Comparison of ENCODE assay signal across 20 cellular contexts in genomic region chr7:155802906-155803417, GRCh38. TPM values are rescaled to one million over a fixed set of nuclear protein-coding genes. Genes with fewer than 3 reads are reported as not detected.
A peak's percentile ranks its signal among the peaks of the same experiment; 100 is the strongest.
DNase-seq lines count a peak whose midpoint lies in the region; ATAC-seq and TF ChIP-seq lines count a peak whose summit lies in the region.
"Had no signal": no experiment of that assay in that cellular context is flagged by ENCODE, and none has a peak within 500 bp of the region (broad histone marks: within the 10 kb centered on the region; RNA-seq: fewer than 3 reads in every experiment).

No MANE protein-coding gene starts in this region.

- peaks cover 0 to 17% (median 6%) of the 10 kb centered on the region in 11 experiments; a peak in 11 of 22 replicates for H3K9me3 ChIP-seq in BLaER1 treated with 17β-estradiol and CSF1 and Interleukin-3, amounts not matched to agents 10 nM and 100 nM (replicated peaks in 1 of 11)
- no peaks in the 10 kb centered on the region for H3K9me3 ChIP-seq in HUES6 (ENCODE audit: control insufficient read depth, insufficient read depth, low read depth, low read length)
- H3K9me3 ChIP-seq in hepatocyte (ENCODE audit: low read depth) = no peaks in the 10 kb centered on the region

- peak overlapping the region in 9 of 10 experiments; percentile 54 to 71 (median 59); a peak in 11 of 20 replicates for H3K4me3 ChIP-seq in BLaER1 treated with 17β-estradiol and CSF1 and Interleukin-3, amounts not matched to agents 10 nM and 100 nM
- peak overlapping the region; percentile 55; the same call in 1 of the 2 replicates for H3K4me3 ChIP-seq in HUES6 (ENCODE audit: low read depth, low read length)
- H3K4me3 ChIP-seq in hepatocyte = no peak overlapping the region

- no peaks in the 10 kb centered on the region for H3K9me2 ChIP-seq in hepatocyte (replicated peaks; ENCODE audit: insufficient read depth)

- peaks cover 39 to 59% (median 52%) of the 10 kb centered on the region in 10 experiments for H3K4me1 ChIP-seq in BLaER1 treated with 17β-estradiol and CSF1 and Interleukin-3, amounts not matched to agents 10 nM and 100 nM
- H3K4me1 ChIP-seq in HUES6 (ENCODE audit: control insufficient read depth, insufficient read depth, low read length) (peaks cover 26% of the 10 kb centered on the region), hepatocyte (ENCODE audit: insufficient read depth) (peaks cover 28% of the 10 kb centered on the region)

- no peak for DNase-seq in hepatocyte (ENCODE audit: low spot score)
- peak; percentile 59 for DNase-seq in posterior vena cava (ENCODE audit: low spot score)
- no peak for DNase-seq in EL
- no peak for DNase-seq in GOT3 (lab: John Stamatoyannopoulos, UW)
- no peak for DNase-seq in SHP77 (lab: John Stamatoyannopoulos, UW)
- DNase-seq: activated CD8-positive, alpha-beta memory T cell treated with anti-CD3 and anti-CD28 coated beads for 24 hours; amniotic stem cell; cerebellar nuclear complex; foreskin melanocyte; mesenchymal stem cell; NCI-H187 treated with DMSO at 0.1 percent for 48 hours; NCI-H446; occipital lobe; stimulated activated CD4-positive, alpha-beta T cell treated with anti-CD3 and anti-CD28 coated beads, Interleukin-4, amount 100 ng/mL, for 4 hours; WERI-Rb-1 had no signal

- peak overlapping the region; percentile 35 for H2AFZ ChIP-seq in hepatocyte

- no peak for TF ChIP-seq CTCF in hepatocyte (IDR thresholded peaks at IDR 0.05; ENCODE audit: poor library complexity)

- peaks cover 0 to 32% (median 19%) of the 10 kb centered on the region in 11 experiments; a peak in 13 of 22 replicates for H4K20me1 ChIP-seq in BLaER1 treated with 17β-estradiol and CSF1 and Interleukin-3, amounts not matched to agents 10 nM and 100 nM
- no peaks in the 10 kb centered on the region for H4K20me1 ChIP-seq in hepatocyte (ENCODE audit: insufficient read depth, poor library complexity, severe bottlenecking)

- H3K9ac ChIP-seq in BLaER1 treated with 17β-estradiol and CSF1 and Interleukin-3, amounts not matched to agents 10 nM and 100 nM = no peak overlapping the region
- no peak overlapping the region for H3K9ac ChIP-seq in HUES6 (ENCODE audit: low read length)

- WGBS in hepatocyte (ENCODE audit: low lambda C conversion rate, missing lambda C conversion rate) = 32% methylated on average over 51 of the region's 70 CpGs

- H3K4me2 ChIP-seq in BLaER1 treated with 17β-estradiol and CSF1 and Interleukin-3, amounts not matched to agents 10 nM and 100 nM = peak overlapping the region; percentile 92 to 99 (median 97)
- peak overlapping the region; percentile 95 for H3K4me2 ChIP-seq in hepatocyte

- intact Hi-C loops in posterior vena cava (cut with DNase I) = loop anchor here in 1 of 2 donors (10.0 kb wide), 1 partner anchor 672 kb away; no protein-coding TSS in a partner anchor

- H3K79me2 ChIP-seq in hepatocyte = no peaks in the 10 kb centered on the region

- peaks cover 71 to 84% (median 78%) of the 10 kb centered on the region in 11 experiments for H3K27me3 ChIP-seq in BLaER1 treated with 17β-estradiol and CSF1 and Interleukin-3, amounts not matched to agents 10 nM and 100 nM
- peaks cover 99% of the 10 kb centered on the region for H3K27me3 ChIP-seq in HUES6 (ENCODE audit: control insufficient read depth, insufficient read depth, low read length)
- H3K27me3 ChIP-seq in hepatocyte = peaks cover 45% of the 10 kb centered on the region

- no peak overlapping the region; a peak in 1 of 22 replicates for H3K27ac ChIP-seq in BLaER1 treated with 17β-estradiol and CSF1 and Interleukin-3, amounts not matched to agents 10 nM and 100 nM
- no peak overlapping the region for H3K27ac ChIP-seq in HUES6 (ENCODE audit: low read depth, low read length)
- no peak overlapping the region for H3K27ac ChIP-seq in hepatocyte
- H3K27ac ChIP-seq: WERI-Rb-1 had no signal

- no peaks in the 10 kb centered on the region for H3K36me3 ChIP-seq in BLaER1 treated with 17β-estradiol and CSF1 and Interleukin-3, amounts not matched to agents 10 nM and 100 nM
- no peaks in the 10 kb centered on the region for H3K36me3 ChIP-seq in HUES6 (ENCODE audit: control insufficient read depth, insufficient read depth, low read length)
- no peaks in the 10 kb centered on the region for H3K36me3 ChIP-seq in hepatocyte (replicated peaks; ENCODE audit: insufficient read depth, low read depth)
- H3K36me3 ChIP-seq: WERI-Rb-1 had no signal

- no peak for ATAC-seq in HG02852 (IDR thresholded peaks at IDR 0.05; ENCODE audit: unreplicated experiment)

RNA-seq across cellular contexts. Expression of gene SHH, which starts 9.3 kb away (rescaled TPM):
- total RNA-seq in hepatocyte (20.4 and 21.2 TPM in 2 replicates), posterior vena cava (not detected)
- polyA plus RNA-seq in hepatocyte = 8.0 and 12.1 TPM in 2 replicates
- total RNA-seq: skeletal muscle tissue had no signal
- polyA plus RNA-seq: IgD-negative memory B cell had no signal

Comparison
In these comparisons a context has a peak if more than half of its experiments do, and no peak if none do; other contexts are left out.
1. RNA of gene SHH, which starts 9.3 kb away (total RNA-seq): 20.4 to 21.2 TPM in hepatocyte; not detected in posterior vena cava; every median in the first group is over 10 times any median in the second.